Comparison of ENCODE assay signal across 12 cellular contexts in genomic region chr14:99609245-99610117, GRCh38. TPM values are rescaled to one million over a fixed set of nuclear protein-coding genes. Genes with fewer than 3 reads are reported as not detected.
DNase-seq lines count a peak whose midpoint lies in the region; ATAC-seq and TF ChIP-seq lines count a peak whose summit lies in the region.
"Had no signal": no experiment of that assay in that cellular context is flagged by ENCODE, and none has a peak within 500 bp of the region (broad histone marks: within the 10 kb centered on the region; RNA-seq: fewer than 3 reads in every experiment).

No MANE protein-coding gene starts in this region.

- no peaks in the 10 kb centered on the region for H4K20me1 ChIP-seq in OCI-LY7 (ENCODE audit: insufficient read depth, low read length)

- H3K4me1 ChIP-seq in esophagus muscularis mucosa (peaks cover 6 to 32% (median 12%) of the 10 kb centered on the region in 4 donors), OCI-LY7 (ENCODE audit: insufficient read depth, low read length, poor library complexity, severe bottlenecking) (peaks cover 10% of the 10 kb centered on the region)

- H3K79me2 ChIP-seq in OCI-LY7 (ENCODE audit: insufficient read depth, low read depth, low read length) = no peaks in the 10 kb centered on the region

- intact Hi-C loops in esophagus muscularis mucosa (cut with DNase I) (no loop called here), OCI-LY7 (cut with micrococcal nuclease; ENCODE audit: unreplicated experiment) (no loop called here)

- no peak overlapping the region for H2AFZ ChIP-seq in OCI-LY7 (ENCODE audit: low read length)

- no peaks in the 10 kb centered on the region for H3K27me3 ChIP-seq in esophagus muscularis mucosa

- no peak for TF ChIP-seq POLR2A in esophagus muscularis mucosa (IDR thresholded peaks at IDR 0.05; ENCODE audit: low read depth)

- no peak for TF ChIP-seq EP300 in esophagus muscularis mucosa (IDR thresholded peaks at IDR 0.05)

- no peaks in the 10 kb centered on the region for H3K9me2 ChIP-seq in OCI-LY7 (ENCODE audit: insufficient read depth, low read length)

- POLR2A ChIA-PET in OCI-LY7 (lab: Charles Lee) = no interaction called here

- H3K9me3 ChIP-seq in esophagus muscularis mucosa = no peaks in the 10 kb centered on the region
- H3K9me3 ChIP-seq in OCI-LY7 (ENCODE audit: low read length) = no peaks in the 10 kb centered on the region
- H3K9me3 ChIP-seq: thoracic aorta had no signal

- TF ChIP-seq CTCF in esophagus muscularis mucosa (IDR thresholded peaks at IDR 0.05) (peak; percentile 26 to 43 (median 30)), OCI-LY7 (conservative IDR thresholded peaks at IDR 0.05; ENCODE audit: low read length) (no peak)

- no peak overlapping the region for H3K27ac ChIP-seq in esophagus muscularis mucosa (replicated peaks in 1 of 4)
- no peak overlapping the region for H3K27ac ChIP-seq in OCI-LY7 (ENCODE audit: low read depth, low read length, poor library complexity, severe bottlenecking)
- no peak overlapping the region for H3K27ac ChIP-seq in substantia nigra (ENCODE audit: low read depth, low read length, poor library complexity, severe bottlenecking)
- H3K27ac ChIP-seq: thoracic aorta had no signal

- H3K4me2 ChIP-seq in OCI-LY7 (ENCODE audit: low read length) = no peak overlapping the region

- H3K36me3 ChIP-seq in esophagus muscularis mucosa = no peaks in the 10 kb centered on the region
- H3K36me3 ChIP-seq in OCI-LY7 (ENCODE audit: insufficient read depth, low read length) = no peaks in the 10 kb centered on the region
- H3K36me3 ChIP-seq: thoracic aorta had no signal

- CTCF ChIA-PET in OCI-LY7 (lab: Charles Lee; ENCODE audit: unreplicated experiment) = interaction anchor here (0.6 kb wide), 1 partner anchor 94 kb away, joined by 3 read pairs; no protein-coding TSS in a partner anchor

- H3K4me3 ChIP-seq in esophagus muscularis mucosa (no peak overlapping the region), OCI-LY7 (ENCODE audit: low read depth, low read length, poor library complexity, severe bottlenecking) (no peak overlapping the region)
- H3K4me3 ChIP-seq: thoracic aorta had no signal

- no TSS peak for BruUV-seq in OCI-LY7 (replicated peaks; lab: Mats Ljungman, UMichigan)

- 36% methylated on average over 9 of the region's 9 CpGs for WGBS in esophagus muscularis mucosa

- DNase-seq in activated effector memory CD4-positive, alpha-beta T cell treated with anti-CD3 and anti-CD28 coated beads, Interleukin-2, amount 50 U/mL, for 16 hours = peak; percentile 67
- no peak for DNase-seq in activated effector memory CD4-positive, alpha-beta T cell treated with Interleukin-2 at 50 U/mL for 16 hours
- no peak for DNase-seq in esophagus muscularis mucosa (ENCODE audit: extremely low spot score)
- peak; percentile 34 for DNase-seq in stimulated activated CD4-positive, alpha-beta T cell treated with anti-CD3 and anti-CD28 coated beads, Interleukin-4, amount 100 ng/mL, for 1 hour
- no peak for DNase-seq in OCI-LY7 (ENCODE audit: low spot score)
- no peak for DNase-seq in substantia nigra (lab: John Stamatoyannopoulos, UW)
- DNase-seq: anterior cingulate cortex; CD4-positive, alpha-beta memory T cell had no signal

- ATAC-seq in HG02885 (IDR thresholded peaks at IDR 0.05; ENCODE audit: poor library complexity, unreplicated experiment) = peak; percentile 37
- ATAC-seq in GM21723 (IDR thresholded peaks at IDR 0.05; ENCODE audit: unreplicated experiment) = no peak
- ATAC-seq: HCT116 had no signal

RNA-seq across cellular contexts. Expression of gene CCDC85C, which starts 5.5 kb away (rescaled TPM):
- total RNA-seq in esophagus muscularis mucosa (10 to 100 TPM; 17.9 to 48.7 (median 30.8) TPM), OCI-LY7 (2022) (14.6 and 15.0 TPM in 2 replicates)
- total RNA-seq in OCI-LY7 (2014; rRNA removed; shearing (Covaris generic)) = 3.6 and 6.4 TPM in 2 replicates

RNA-seq across cellular contexts. Expression of gene HHIPL1, which starts 35.4 kb away (rescaled TPM):
- total RNA-seq in esophagus muscularis mucosa (1 to 10 TPM; 4.2 to 9.1 (median 5.9) TPM), OCI-LY7 (2022) (0.61 and 0.72 TPM in 2 replicates)
- total RNA-seq in OCI-LY7 (2014; rRNA removed; shearing (Covaris generic)) = 0.25 and 1.5 TPM in 2 replicates

Comparison
In these comparisons a context has a peak if more than half of its experiments do, and no peak if none do; other contexts are left out.
1. DNase-seq: peak in activated effector memory CD4-positive, alpha-beta T cell treated with anti-CD3 and anti-CD28 coated beads, Interleukin-2, amount 50 U/mL, for 16 hours (single experiment) and stimulated activated CD4-positive, alpha-beta T cell treated with anti-CD3 and anti-CD28 coated beads, Interleukin-4, amount 100 ng/mL, for 1 hour (single experiment); none in activated effector memory CD4-positive, alpha-beta T cell treated with Interleukin-2 at 50 U/mL for 16 hours (single experiment), esophagus muscularis mucosa (single experiment), OCI-LY7 (single experiment) and substantia nigra (0 of 49).